21 cellular contexts compared by ENCODE assay signal in genomic region chr20:62706857-62707256, GRCh38. TPM values are rescaled to one million over a fixed set of nuclear protein-coding genes. Genes with fewer than 3 reads are reported as not detected.
"Had no signal": no experiment of that assay in that cellular context is flagged by ENCODE, and none has a peak within 500 bp of the region (broad histone marks: within the 10 kb centered on the region; RNA-seq: fewer than 3 reads in every experiment).

No MANE protein-coding gene starts in this region.

- FAIRE-seq: endometrium, islet of Langerhans had no signal

- H3K9me3 ChIP-seq: esophagus muscularis mucosa, gastrocnemius medialis, heart right ventricle, prostate gland, right lobe of liver, tibial artery, upper lobe of left lung, vagina had no signal

- H3K4me1 ChIP-seq: gastrocnemius medialis, parathyroid adenoma, prostate gland, right lobe of liver had no signal

- H3K9ac ChIP-seq: parathyroid adenoma had no signal

- DNase-seq: effector memory CD4-positive, alpha-beta T cell; gastrocnemius medialis; hypothalamus; kidney glomerular epithelial cell; mesendoderm; naive B cell; occipital lobe; stimulated activated CD4-positive, alpha-beta T cell treated with anti-CD3 and anti-CD28 coated beads, Interleukin-4, amount 100 ng/mL, for 24 hours; tibial artery had no signal

- H3K36me3 ChIP-seq: esophagus muscularis mucosa, gastrocnemius medialis, heart right ventricle, prostate gland, right lobe of liver, tibial artery, upper lobe of left lung, vagina had no signal

- H3K4me3 ChIP-seq: esophagus muscularis mucosa, gastrocnemius medialis, heart right ventricle, prostate gland, right lobe of liver, tibial artery, upper lobe of left lung, vagina had no signal

- H3K27ac ChIP-seq: epithelial cell of prostate, esophagus muscularis mucosa, gastrocnemius medialis, heart right ventricle, parathyroid adenoma, prostate gland, right lobe of liver, tibial artery, upper lobe of left lung, vagina had no signal

- H2AFZ ChIP-seq: parathyroid adenoma had no signal

- ATAC-seq: gastrocnemius medialis; heart right ventricle; right lobe of liver; stimulated activated memory B cell treated with anti-CD40 and anti-IgM and Interleukin-4, amounts not matched to agents 10 μg/mL and 1 μg/mL and 100 μg/mL, for 72 hours had no signal

- H3K79me2 ChIP-seq: parathyroid adenoma had no signal

RNA-seq across cellular contexts. Expression of gene NTSR1, which starts 1.8 kb away (rescaled TPM):
- total RNA-seq: renal cortical epithelial cell had no signal
- polyA plus RNA-seq: heart right ventricle had no signal
